Comparison of ENCODE assay signal across 1 cellular context in genomic region chr2:179862898-179863458, GRCh38.
TF ChIP-seq lines count a peak whose summit lies in the region.

No MANE protein-coding gene starts in this region.

TF ChIP-seq in GM23338, 12 proteins besides CTCF, POLR2A, EP300 and RAD21 (continued from another document):
- TF ChIP-seq, protein P1, sequence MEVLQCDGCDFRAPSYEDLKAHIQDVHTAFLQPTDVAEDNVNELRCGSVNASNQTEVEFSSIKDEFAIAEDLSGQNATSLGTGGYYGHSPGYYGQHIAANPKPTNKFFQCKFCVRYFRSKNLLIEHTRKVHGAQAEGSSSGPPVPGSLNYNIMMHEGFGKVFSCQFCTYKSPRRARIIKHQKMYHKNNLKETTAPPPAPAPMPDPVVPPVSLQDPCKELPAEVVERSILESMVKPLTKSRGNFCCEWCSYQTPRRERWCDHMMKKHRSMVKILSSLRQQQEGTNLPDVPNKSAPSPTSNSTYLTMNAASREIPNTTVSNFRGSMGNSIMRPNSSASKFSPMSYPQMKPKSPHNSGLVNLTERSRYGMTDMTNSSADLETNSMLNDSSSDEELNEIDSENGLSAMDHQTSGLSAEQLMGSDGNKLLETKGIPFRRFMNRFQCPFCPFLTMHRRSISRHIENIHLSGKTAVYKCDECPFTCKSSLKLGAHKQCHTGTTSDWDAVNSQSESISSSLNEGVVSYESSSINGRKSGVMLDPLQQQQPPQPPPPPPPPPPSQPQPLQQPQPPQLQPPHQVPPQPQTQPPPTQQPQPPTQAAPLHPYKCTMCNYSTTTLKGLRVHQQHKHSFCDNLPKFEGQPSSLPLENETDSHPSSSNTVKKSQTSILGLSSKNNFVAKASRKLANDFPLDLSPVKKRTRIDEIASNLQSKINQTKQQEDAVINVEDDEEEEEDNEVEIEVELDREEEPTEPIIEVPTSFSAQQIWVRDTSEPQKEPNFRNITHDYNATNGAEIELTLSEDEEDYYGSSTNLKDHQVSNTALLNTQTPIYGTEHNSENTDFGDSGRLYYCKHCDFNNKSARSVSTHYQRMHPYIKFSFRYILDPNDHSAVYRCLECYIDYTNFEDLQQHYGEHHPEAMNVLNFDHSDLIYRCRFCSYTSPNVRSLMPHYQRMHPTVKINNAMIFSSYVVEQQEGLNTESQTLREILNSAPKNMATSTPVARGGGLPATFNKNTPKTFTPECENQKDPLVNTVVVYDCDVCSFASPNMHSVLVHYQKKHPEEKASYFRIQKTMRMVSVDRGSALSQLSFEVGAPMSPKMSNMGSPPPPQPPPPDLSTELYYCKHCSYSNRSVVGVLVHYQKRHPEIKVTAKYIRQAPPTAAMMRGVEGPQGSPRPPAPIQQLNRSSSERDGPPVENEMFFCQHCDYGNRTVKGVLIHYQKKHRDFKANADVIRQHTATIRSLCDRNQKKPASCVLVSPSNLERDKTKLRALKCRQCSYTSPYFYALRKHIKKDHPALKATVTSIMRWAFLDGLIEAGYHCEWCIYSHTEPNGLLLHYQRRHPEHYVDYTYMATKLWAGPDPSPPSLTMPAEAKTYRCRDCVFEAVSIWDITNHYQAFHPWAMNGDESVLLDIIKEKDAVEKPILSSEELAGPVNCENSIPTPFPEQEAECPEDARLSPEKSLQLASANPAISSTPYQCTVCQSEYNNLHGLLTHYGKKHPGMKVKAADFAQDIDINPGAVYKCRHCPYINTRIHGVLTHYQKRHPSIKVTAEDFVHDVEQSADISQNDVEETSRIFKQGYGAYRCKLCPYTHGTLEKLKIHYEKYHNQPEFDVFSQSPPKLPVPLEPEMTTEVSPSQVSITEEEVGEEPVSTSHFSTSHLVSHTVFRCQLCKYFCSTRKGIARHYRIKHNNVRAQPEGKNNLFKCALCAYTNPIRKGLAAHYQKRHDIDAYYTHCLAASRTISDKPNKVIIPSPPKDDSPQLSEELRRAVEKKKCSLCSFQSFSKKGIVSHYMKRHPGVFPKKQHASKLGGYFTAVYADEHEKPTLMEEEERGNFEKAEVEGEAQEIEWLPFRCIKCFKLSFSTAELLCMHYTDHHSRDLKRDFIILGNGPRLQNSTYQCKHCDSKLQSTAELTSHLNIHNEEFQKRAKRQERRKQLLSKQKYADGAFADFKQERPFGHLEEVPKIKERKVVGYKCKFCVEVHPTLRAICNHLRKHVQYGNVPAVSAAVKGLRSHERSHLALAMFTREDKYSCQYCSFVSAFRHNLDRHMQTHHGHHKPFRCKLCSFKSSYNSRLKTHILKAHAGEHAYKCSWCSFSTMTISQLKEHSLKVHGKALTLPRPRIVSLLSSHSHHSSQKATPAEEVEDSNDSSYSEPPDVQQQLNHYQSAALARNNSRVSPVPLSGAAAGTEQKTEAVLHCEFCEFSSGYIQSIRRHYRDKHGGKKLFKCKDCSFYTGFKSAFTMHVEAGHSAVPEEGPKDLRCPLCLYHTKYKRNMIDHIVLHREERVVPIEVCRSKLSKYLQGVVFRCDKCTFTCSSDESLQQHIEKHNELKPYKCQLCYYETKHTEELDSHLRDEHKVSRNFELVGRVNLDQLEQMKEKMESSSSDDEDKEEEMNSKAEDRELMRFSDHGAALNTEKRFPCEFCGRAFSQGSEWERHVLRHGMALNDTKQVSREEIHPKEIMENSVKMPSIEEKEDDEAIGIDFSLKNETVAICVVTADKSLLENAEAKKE (CRISPR knock-in tag; IDR thresholded peaks at IDR 0.05), result no peak
- no peak for TF ChIP-seq CREB1 (CRISPR knock-in tag; IDR thresholded peaks at IDR 0.05; ENCODE audit: low read depth)
- TF ChIP-seq STAT1 (IDR thresholded peaks at IDR 0.05; ENCODE audit: unreplicated experiment), result no peak
- no peak for TF ChIP-seq REST (IDR thresholded peaks at IDR 0.05; ENCODE audit: unreplicated experiment)
- TF ChIP-seq EZH2phosphoT487 (IDR thresholded peaks at IDR 0.05; ENCODE audit: unreplicated experiment), result no peak
